Comparison of ENCODE assay signal across 27 cellular contexts in genomic region chr13:95546919-95547318, GRCh38. TPM values are rescaled to one million over a fixed set of nuclear protein-coding genes. Genes with fewer than 3 reads are reported as not detected.
"Had no signal": no experiment of that assay in that cellular context is flagged by ENCODE, and none has a peak within 500 bp of the region (broad histone marks: within the 10 kb centered on the region; RNA-seq: fewer than 3 reads in every experiment).

No MANE protein-coding gene starts in this region.

- H3K27ac Mint-ChIP-seq: activated CD8-positive, alpha-beta T cell treated with anti-CD3 and anti-CD28 coated beads, Interleukin-2, amount 10 ng/mL, durations not matched to agents 7 days and 5 days; activated naive CD4-positive, alpha-beta T cell treated with anti-CD3 and anti-CD28 coated beads, Interleukin-2, amount 50 U/mL, for 24 hours; activated T-cell treated with anti-CD3 and anti-CD28 coated beads, Interleukin-2, amount 50 U/mL, for 24 hours; activated T-helper 1 cell treated with anti-CD3 and anti-CD28 coated beads, Interleukin-12 subunit alpha, Interleukin-12 subunit beta, Interleukin-2, Interleukin-4 antibody, amounts not matched to agents 30 ng/mL and 10 ng/mL and 1 ng/mL, durations not matched to agents 14 hours and 24 hours and 36 hours; T-helper 1 cell treated with Interleukin-12 subunit alpha and Interleukin-12 subunit beta and Interleukin-4 antibody, amounts not matched to agents 30 μg/mL and 1 μg/mL, for 36 hours had no signal

- H3K36me3 Mint-ChIP-seq: activated naive CD4-positive, alpha-beta T cell treated with anti-CD3 and anti-CD28 coated beads, Interleukin-2, amount 50 U/mL, for 24 hours had no signal

- H3K27me3 ChIP-seq: SJCRH30 had no signal

- H3K9me3 ChIP-seq: breast epithelium, Peyer's patch, SJCRH30 had no signal

- H3K4me2 ChIP-seq: KMS-11 had no signal

- H3K36me3 ChIP-seq: breast epithelium, Peyer's patch, SJCRH30 had no signal

- H3K4me1 ChIP-seq: breast epithelium, Peyer's patch had no signal

- H3K4me3 ChIP-seq: breast epithelium, Peyer's patch, SJCRH30 had no signal

- H3K9me3 Mint-ChIP-seq: activated naive CD4-positive, alpha-beta T cell treated with anti-CD3 and anti-CD28 coated beads, Interleukin-2, amount 50 U/mL, for 24 hours; activated T-cell treated with anti-CD3 and anti-CD28 coated beads, Interleukin-2, amount 50 U/mL, for 24 hours; activated T-helper 1 cell treated with anti-CD3 and anti-CD28 coated beads, Interleukin-12 subunit alpha, Interleukin-12 subunit beta, Interleukin-2, Interleukin-4 antibody, amounts not matched to agents 30 ng/mL and 10 ng/mL and 1 ng/mL, durations not matched to agents 14 hours and 24 hours and 36 hours; T-helper 1 cell treated with Interleukin-12 subunit alpha and Interleukin-12 subunit beta and Interleukin-4 antibody, amounts not matched to agents 30 μg/mL and 1 μg/mL, for 36 hours had no signal

- DNase-seq: activated CD4-positive, alpha-beta T cell treated with anti-CD3 and anti-CD28 coated beads for 48 hours; activated CD4-positive, alpha-beta T cell treated with anti-CD3 and anti-CD28 coated beads, Interleukin-2, amount 50 U/mL, for 4 hours; activated CD4-positive, CD25-positive, alpha-beta regulatory T cell treated with anti-CD3 and anti-CD28 coated beads, Interleukin-2, amount 50 U/mL, for 72 hours; activated CD8-positive, alpha-beta memory T cell treated with anti-CD3 and anti-CD28 coated beads, Interleukin-2, amount 50 U/mL, for 48 hours; activated CD8-positive, alpha-beta T cell treated with anti-CD3 and anti-CD28 coated beads, Interleukin-2, amount 10 ng/mL, durations not matched to agents 7 days and 5 days; activated effector memory CD4-positive, alpha-beta T cell treated with Interleukin-2 at 50 U/mL for 16 hours; activated naive CD4-positive, alpha-beta T cell; activated T-cell treated with anti-CD3 and anti-CD28 coated beads, Interleukin-2, amount 50 U/mL, for 24 hours; aorta; caudate nucleus; NCI-H1105; NCI-H1436; NCI-H187; NCI-H2081; NCI-H510A treated with DMSO at 0.1 percent for 48 hours; NCI-H69; NK-92 treated with Interleukin-12 subunit alpha and Interleukin-12 subunit beta, amount 100 ng/mL, for 24 hours; Peyer's patch; Right ventricle myocardium superior; SJCRH30 had no signal

- H3K27ac ChIP-seq: breast epithelium, KMS-11, Peyer's patch, RWPE1, SJCRH30 had no signal

- H3K9ac ChIP-seq: KMS-11 had no signal

- H3K4me3 Mint-ChIP-seq: activated CD8-positive, alpha-beta T cell treated with anti-CD3 and anti-CD28 coated beads, Interleukin-2, amount 10 ng/mL, durations not matched to agents 7 days and 5 days; activated naive CD4-positive, alpha-beta T cell treated with anti-CD3 and anti-CD28 coated beads, Interleukin-2, amount 50 U/mL, for 24 hours; activated T-cell treated with anti-CD3 and anti-CD28 coated beads, Interleukin-2, amount 50 U/mL, for 24 hours; activated T-helper 1 cell treated with anti-CD3 and anti-CD28 coated beads, Interleukin-12 subunit alpha, Interleukin-12 subunit beta, Interleukin-2, Interleukin-4 antibody, amounts not matched to agents 30 ng/mL and 10 ng/mL and 1 ng/mL, durations not matched to agents 14 hours and 24 hours and 36 hours; T-helper 1 cell treated with Interleukin-12 subunit alpha and Interleukin-12 subunit beta and Interleukin-4 antibody, amounts not matched to agents 30 μg/mL and 1 μg/mL, for 36 hours had no signal

- ATAC-seq: activated CD8-positive, alpha-beta T cell treated with anti-CD3 and anti-CD28 coated beads, Interleukin-2, amount 10 ng/mL, durations not matched to agents 7 days and 5 days had no signal

RNA-seq across cellular contexts. Expression of gene CLDN10, which starts 5.6 kb away (rescaled TPM):
- total RNA-seq: activated CD8-positive, alpha-beta T cell treated with anti-CD3 and anti-CD28 coated beads, Interleukin-2, amount 10 ng/mL, durations not matched to agents 7 days and 5 days; activated T-helper 1 cell treated with anti-CD3 and anti-CD28 coated beads, Interleukin-12 subunit alpha, Interleukin-12 subunit beta, Interleukin-2, Interleukin-4 antibody, amounts not matched to agents 30 ng/mL and 10 ng/mL and 1 ng/mL, durations not matched to agents 14 hours and 24 hours and 36 hours; MCF 10A; Right ventricle myocardium superior; SJCRH30 had no signal
